In genomic region chr9:134688661-134689319, GRCh38 we compare ENCODE assay signal across 14 cellular contexts. TPM values are rescaled to one million over a fixed set of nuclear protein-coding genes. Genes with fewer than 3 reads are reported as not detected.
"Had no signal": no experiment of that assay in that cellular context is flagged by ENCODE, and none has a peak within 500 bp of the region (broad histone marks: within the 10 kb centered on the region; RNA-seq: fewer than 3 reads in every experiment).

No MANE protein-coding gene starts in this region.

- H3K36me3 ChIP-seq: neural progenitor cell, ovary had no signal

- H2AFZ ChIP-seq: hepatocyte, neural progenitor cell had no signal

- DNase-seq: activated CD4-positive, CD25-positive, alpha-beta regulatory T cell; activated naive CD4-positive, alpha-beta T cell treated with Interleukin-2 at 50 U/mL for 16 hours; effector CD8-positive, alpha-beta T cell; stimulated activated CD4-positive, alpha-beta T cell treated with anti-CD3 and anti-CD28 coated beads, Interleukin-1b, Interleukin-23, amount 100 ng/mL, for 48 hours; stimulated activated naive CD4-positive, alpha-beta T cell had no signal

- H3K4me3 Mint-ChIP-seq: activated CD8-positive, alpha-beta T cell treated with anti-CD3 and anti-CD28 coated beads for 36 hours; dendritic cell treated with granulocyte-macrophage colony-stimulating factor and Interleukin-4, amounts not matched to agents 40 ng/mL and 50 ng/mL, for 4 days; naive thymus-derived CD4-positive, alpha-beta T cell; neural progenitor cell; T-cell had no signal

- H3K27ac Mint-ChIP-seq: activated CD8-positive, alpha-beta T cell treated with anti-CD3 and anti-CD28 coated beads for 36 hours; activated T-helper 2 cell treated with anti-CD3 and anti-CD28 coated beads, Interferon-gamma antibody, Interleukin-2, Interleukin-4, amounts not matched to agents 10 μg/mL and 5 μg/mL and 100 μg/mL, durations not matched to agents 14 hours and 24 hours and 36 hours; dendritic cell treated with granulocyte-macrophage colony-stimulating factor and Interleukin-4, amounts not matched to agents 40 ng/mL and 50 ng/mL, for 4 days; naive thymus-derived CD4-positive, alpha-beta T cell; neural progenitor cell; T-cell had no signal

- H3K4me1 ChIP-seq: neural progenitor cell had no signal

- H3K27me3 Mint-ChIP-seq: T-cell had no signal

- ATAC-seq: T-cell had no signal

- H3K9ac ChIP-seq: neural progenitor cell had no signal

- H3K27ac ChIP-seq: hepatocyte, neural progenitor cell, ovary had no signal

- H3K27me3 ChIP-seq: hepatocyte, neural progenitor cell, ovary, tibial artery had no signal

- H3K9me3 Mint-ChIP-seq: activated CD8-positive, alpha-beta T cell treated with anti-CD3 and anti-CD28 coated beads for 36 hours; activated T-helper 2 cell treated with anti-CD3 and anti-CD28 coated beads, Interferon-gamma antibody, Interleukin-2, Interleukin-4, amounts not matched to agents 10 μg/mL and 5 μg/mL and 100 μg/mL, durations not matched to agents 14 hours and 24 hours and 36 hours; dendritic cell treated with granulocyte-macrophage colony-stimulating factor and Interleukin-4, amounts not matched to agents 40 ng/mL and 50 ng/mL, for 4 days; neural progenitor cell; T-cell had no signal

- H3K4me2 ChIP-seq: hepatocyte, neural progenitor cell had no signal

- H3K36me3 Mint-ChIP-seq: naive thymus-derived CD4-positive, alpha-beta T cell; neural progenitor cell; T-cell had no signal

- H3K9me3 ChIP-seq: ovary, tibial artery had no signal

- H3K4me3 ChIP-seq: hepatocyte, neural progenitor cell, ovary, tibial artery had no signal

RNA-seq across cellular contexts. Expression of gene COL5A1, which starts 47.2 kb away (rescaled TPM):
- total RNA-seq: activated T-helper 2 cell treated with anti-CD3 and anti-CD28 coated beads, Interferon-gamma antibody, Interleukin-2, Interleukin-4, amounts not matched to agents 10 μg/mL and 5 μg/mL and 100 μg/mL, durations not matched to agents 14 hours and 24 hours and 36 hours had no signal
- polyA plus RNA-seq: naive thymus-derived CD4-positive, alpha-beta T cell had no signal
